Comparison of ENCODE assay signal across 15 cellular contexts in genomic region chr22:32788884-32789624, GRCh38. TPM values are rescaled to one million over a fixed set of nuclear protein-coding genes. Genes with fewer than 3 reads are reported as not detected.
DNase-seq lines count a peak whose midpoint lies in the region; ATAC-seq and TF ChIP-seq lines count a peak whose summit lies in the region.
"Had no signal": no experiment of that assay in that cellular context is flagged by ENCODE, and none has a peak within 500 bp of the region (broad histone marks: within the 10 kb centered on the region; RNA-seq: fewer than 3 reads in every experiment).

No MANE protein-coding gene starts in this region.

- peak overlapping the region; percentile 94 for H3K27ac Mint-ChIP-seq in Calu3 (ENCODE audit: unreplicated experiment)

- TF ChIP-seq POLR2A in sigmoid colon (IDR thresholded peaks at IDR 0.05) = no peak

- no peak overlapping the region for H3K4me3 Mint-ChIP-seq in Calu3 (ENCODE audit: low read depth, unreplicated experiment)

- no peaks in the 10 kb centered on the region for H4K20me1 ChIP-seq in hepatocyte (ENCODE audit: insufficient read depth, poor library complexity, severe bottlenecking)
- H4K20me1 ChIP-seq: BLaER1 treated with 17β-estradiol and CSF1 and Interleukin-3, amounts not matched to agents 10 nM and 100 nM had no signal

- no peaks in the 10 kb centered on the region for H3K9me3 Mint-ChIP-seq in Calu3 (ENCODE audit: low read depth, unreplicated experiment)

- H3K4me2 ChIP-seq in hepatocyte = no peak overlapping the region
- H3K4me2 ChIP-seq: BLaER1 treated with 17β-estradiol and CSF1 and Interleukin-3, amounts not matched to agents 10 nM and 100 nM had no signal

- H3K4me3 ChIP-seq in hepatocyte = no peak overlapping the region
- H3K4me3 ChIP-seq in sigmoid colon = no peak overlapping the region
- H3K4me3 ChIP-seq: BLaER1 treated with 17β-estradiol and CSF1 and Interleukin-3, amounts not matched to agents 10 nM and 100 nM; heart left ventricle; mucosa of descending colon; SJSA1 had no signal

- peak; percentile 67 for DNase-seq in Calu3
- DNase-seq in amniotic epithelial cell (ENCODE audit: low read depth) = peak; percentile 50
- no peak for DNase-seq in hepatocyte (ENCODE audit: low spot score)
- peak; percentile 72 for DNase-seq in sigmoid colon
- no peak for DNase-seq in RKO (ENCODE audit: low spot score)
- no peak for DNase-seq in stimulated activated CD4-positive, alpha-beta T cell treated with anti-CD3 and anti-CD28 coated beads, Interleukin-4, amount 100 ng/mL, for 4 hours
- DNase-seq: activated CD4-positive, alpha-beta T cell treated with anti-CD3 and anti-CD28 coated beads for 1 hour; activated effector memory CD4-positive, alpha-beta T cell treated with Interleukin-2 at 50 U/mL for 16 hours; dermis blood vessel endothelial cell; heart left ventricle; mucosa of descending colon had no signal

- ATAC-seq in HG02763 (IDR thresholded peaks at IDR 0.05; ENCODE audit: unreplicated experiment) = no peak
- no peak for ATAC-seq in HG02981 (IDR thresholded peaks at IDR 0.05; ENCODE audit: unreplicated experiment)
- ATAC-seq: mucosa of descending colon had no signal

- H3K27me3 Mint-ChIP-seq in Calu3 (ENCODE audit: unreplicated experiment) = no peaks in the 10 kb centered on the region

- no peaks in the 10 kb centered on the region for H3K9me2 ChIP-seq in hepatocyte (replicated peaks; ENCODE audit: insufficient read depth)

- H3K4me1 ChIP-seq in hepatocyte (ENCODE audit: insufficient read depth) (peaks cover 10% of the 10 kb centered on the region), sigmoid colon (peaks cover 0 to 27% (median 21%) of the 10 kb centered on the region in 4 donors)

- H3K27me3 ChIP-seq in hepatocyte (no peaks in the 10 kb centered on the region), sigmoid colon (no peaks in the 10 kb centered on the region)
- H3K27me3 ChIP-seq: BLaER1 treated with 17β-estradiol and CSF1 and Interleukin-3, amounts not matched to agents 10 nM and 100 nM; heart left ventricle; SJSA1 had no signal

- H3K36me3 Mint-ChIP-seq in Calu3 (ENCODE audit: insufficient read depth, unreplicated experiment) = peaks cover 8% of the 10 kb centered on the region

- H3K27ac ChIP-seq in hepatocyte (peak overlapping the region; percentile 65), sigmoid colon (peak overlapping the region; percentile 62 to 75 (median 69))
- H3K27ac ChIP-seq: BLaER1 treated with 17β-estradiol and CSF1 and Interleukin-3, amounts not matched to agents 10 nM and 100 nM; SJSA1 had no signal

- TF ChIP-seq CTCF in Calu3 (IDR thresholded peaks at IDR 0.05; ENCODE audit: unreplicated experiment) = no peak
- TF ChIP-seq CTCF in hepatocyte (IDR thresholded peaks at IDR 0.05; ENCODE audit: poor library complexity) = no peak
- no peak for TF ChIP-seq CTCF in sigmoid colon (IDR thresholded peaks at IDR 0.05)

- whole genome bisulfite sequencing in hepatocyte (ENCODE audit: low lambda C conversion rate, missing lambda C conversion rate) = 51% methylated on average over 6 of the region's 6 CpGs
- WGBS in sigmoid colon, 2 donors = 69 to 89% methylated on average over 6 of the region's 6 CpGs

- BruUV-seq in Calu3 (replicated peaks; lab: Mats Ljungman, UMichigan) = no TSS peak

- intact Hi-C loops in Calu3 (cut with micrococcal nuclease; ENCODE audit: unreplicated experiment) = no loop called here
- intact Hi-C loops in sigmoid colon (cut with DNase I) = no loop called here

- H3K9me3 ChIP-seq in hepatocyte (ENCODE audit: low read depth) (no peaks in the 10 kb centered on the region), sigmoid colon (no peaks in the 10 kb centered on the region)
- H3K9me3 ChIP-seq: BLaER1 treated with 17β-estradiol and CSF1 and Interleukin-3, amounts not matched to agents 10 nM and 100 nM; mucosa of descending colon; SJSA1 had no signal

- no peaks in the 10 kb centered on the region for H3K36me3 ChIP-seq in hepatocyte (replicated peaks; ENCODE audit: insufficient read depth, low read depth)
- H3K36me3 ChIP-seq in sigmoid colon = no peaks in the 10 kb centered on the region
- H3K36me3 ChIP-seq: BLaER1 treated with 17β-estradiol and CSF1 and Interleukin-3, amounts not matched to agents 10 nM and 100 nM; heart left ventricle; SJSA1 had no signal

- no peak for TF ChIP-seq EP300 in sigmoid colon (IDR thresholded peaks at IDR 0.05)

- CTCF ChIA-PET in Calu3 (lab: Charles Lee) = interaction anchor here (0.7 to 2.0 kb wide), 3 partner anchors 8 to 55 kb away, joined by 3 to 9 read pairs (median 5); no protein-coding TSS in a partner anchor

- peaks cover 24% of the 10 kb centered on the region for H3K4me1 Mint-ChIP-seq in Calu3 (ENCODE audit: low read depth, unreplicated experiment)

- no peak overlapping the region for H2AFZ ChIP-seq in hepatocyte

- H3K79me2 ChIP-seq in hepatocyte = no peaks in the 10 kb centered on the region

RNA-seq across cellular contexts. Expression of gene TIMP3, which starts 12.5 kb away (rescaled TPM):
- 9.1 and 12.3 TPM in 2 replicates for total RNA-seq in Calu3 (2022)
- total RNA-seq in hepatocyte = 92.3 and 96.1 TPM in 2 replicates
- 76.6 and 91.6 TPM in 2 replicates for polyA plus RNA-seq in hepatocyte
- 100 to 1,000 TPM; 120 to 295 (median 205) TPM for total RNA-seq in sigmoid colon
- polyA plus RNA-seq in sigmoid colon = 10 to 100 TPM in 2 of 3 donors, 1 to 10 TPM in 1; 4.6 to 40.0 (median 10.2) TPM

Comparison
In these comparisons a context has a peak if more than half of its experiments do, and no peak if none do; other contexts are left out.
1. DNase-seq: peak in Calu3 (single experiment), amniotic epithelial cell (single experiment) and sigmoid colon (single experiment); none in hepatocyte (single experiment), RKO (single experiment) and stimulated activated CD4-positive, alpha-beta T cell treated with anti-CD3 and anti-CD28 coated beads, Interleukin-4, amount 100 ng/mL, for 4 hours (0 of 2).